10 cellular contexts compared by ENCODE assay signal in genomic region chr7:38169862-38170261, GRCh38. TPM values are rescaled to one million over a fixed set of nuclear protein-coding genes. Genes with fewer than 3 reads are reported as not detected.
A peak's percentile ranks its signal among the peaks of the same experiment; 100 is the strongest.
DNase-seq lines count a peak whose midpoint lies in the region; ATAC-seq, FAIRE-seq and TF ChIP-seq lines count a peak whose summit lies in the region.
"Had no signal": no experiment of that assay in that cellular context is flagged by ENCODE, and none has a peak within 500 bp of the region (broad histone marks: within the 10 kb centered on the region; RNA-seq: fewer than 3 reads in every experiment).

No MANE protein-coding gene starts in this region.

- H3K36me3 Mint-ChIP-seq in activated naive CD8-positive, alpha-beta T cell treated with anti-CD3 and anti-CD28 coated beads, Interleukin-2, amount 50 U/mL, for 24 hours (ENCODE audit: low read depth), result no peaks in the 10 kb centered on the region
- peaks cover 4% of the 10 kb centered on the region for H3K36me3 Mint-ChIP-seq in activated naive CD8-positive, alpha-beta T cell treated with anti-CD3 and anti-CD28 coated beads for 36 hours
- H3K36me3 Mint-ChIP-seq in CD4-positive, alpha-beta T cell (ENCODE audit: low read depth), result no peaks in the 10 kb centered on the region

- peaks cover 4% of the 10 kb centered on the region for H3K9me3 ChIP-seq in CD4-positive, alpha-beta T cell (ENCODE audit: control insufficient read depth, low read length)
- H3K9me3 ChIP-seq: upper lobe of left lung had no signal

- no peak for TF ChIP-seq CTCF in epithelial cell of esophagus (IDR thresholded peaks at IDR 0.05; ENCODE audit: insufficient read depth, low read depth, low read length, missing control alignments)
- TF ChIP-seq CTCF in CD4-positive, alpha-beta T cell (IDR thresholded peaks at IDR 0.05), result no peak

- H3K27ac ChIP-seq in CD4-positive, alpha-beta T cell (ENCODE audit: low read depth, low read length), result no peak overlapping the region

- ATAC-seq in activated naive CD8-positive, alpha-beta T cell treated with anti-CD3 and anti-CD28 coated beads, Interleukin-2, amount 50 U/mL, for 24 hours, result peak; percentile 54
- no peak for ATAC-seq in CD4-positive, alpha-beta T cell (ENCODE audit: poor library complexity)

- CTCF ChIA-PET in CD4-positive, alpha-beta T cell (lab: Charles Lee), result no interaction called here

- H3K27me3 Mint-ChIP-seq in activated naive CD8-positive, alpha-beta T cell treated with anti-CD3 and anti-CD28 coated beads, Interleukin-2, amount 50 U/mL, for 24 hours, result peaks cover 10% of the 10 kb centered on the region
- peaks cover 27% of the 10 kb centered on the region for H3K27me3 Mint-ChIP-seq in activated naive CD8-positive, alpha-beta T cell treated with anti-CD3 and anti-CD28 coated beads for 36 hours
- H3K27me3 Mint-ChIP-seq in CD4-positive, alpha-beta T cell, result peaks cover 13% of the 10 kb centered on the region

- H3K9me3 Mint-ChIP-seq in activated naive CD8-positive, alpha-beta T cell treated with anti-CD3 and anti-CD28 coated beads, Interleukin-2, amount 50 U/mL, for 24 hours, result peaks cover 5% of the 10 kb centered on the region
- peaks cover 2% of the 10 kb centered on the region for H3K9me3 Mint-ChIP-seq in activated naive CD8-positive, alpha-beta T cell treated with anti-CD3 and anti-CD28 coated beads for 36 hours
- H3K9me3 Mint-ChIP-seq in CD4-positive, alpha-beta T cell, result no peaks in the 10 kb centered on the region

- FAIRE-seq in urothelium cell line (lab: Jason Lieb, UNC), result peak; percentile 98

- DNase-seq in activated naive CD8-positive, alpha-beta T cell treated with anti-CD3 and anti-CD28 coated beads, Interleukin-2, amount 50 U/mL, for 24 hours, result no peak
- DNase-seq in activated naive CD8-positive, alpha-beta T cell treated with anti-CD3 and anti-CD28 coated beads for 36 hours, result no peak
- peak; percentile 36 for DNase-seq in KBM-7
- DNase-seq in epithelial cell of esophagus (ENCODE audit: low read depth), result peak; percentile 67
- DNase-seq in urothelium cell line (ENCODE audit: low spot score), result peak; percentile 89
- no peak for DNase-seq in globus pallidus (ENCODE audit: low spot score)
- no peak for DNase-seq in CD4-positive, alpha-beta T cell
- no peak for DNase-seq in GF-D8 (lab: John Stamatoyannopoulos, UW)
- DNase-seq: CD4-positive, CD25-positive, alpha-beta regulatory T cell had no signal

- no peak overlapping the region for H3K4me3 Mint-ChIP-seq in activated naive CD8-positive, alpha-beta T cell treated with anti-CD3 and anti-CD28 coated beads, Interleukin-2, amount 50 U/mL, for 24 hours
- no peak overlapping the region for H3K4me3 Mint-ChIP-seq in activated naive CD8-positive, alpha-beta T cell treated with anti-CD3 and anti-CD28 coated beads for 36 hours
- no peak overlapping the region for H3K4me3 Mint-ChIP-seq in CD4-positive, alpha-beta T cell
- H3K4me3 Mint-ChIP-seq: CD4-positive, CD25-positive, alpha-beta regulatory T cell had no signal

- no peak overlapping the region for H3K27ac Mint-ChIP-seq in activated naive CD8-positive, alpha-beta T cell treated with anti-CD3 and anti-CD28 coated beads, Interleukin-2, amount 50 U/mL, for 24 hours
- H3K27ac Mint-ChIP-seq in activated naive CD8-positive, alpha-beta T cell treated with anti-CD3 and anti-CD28 coated beads for 36 hours, result no peak overlapping the region
- no peak overlapping the region for H3K27ac Mint-ChIP-seq in CD4-positive, alpha-beta T cell
- H3K27ac Mint-ChIP-seq: CD4-positive, CD25-positive, alpha-beta regulatory T cell had no signal

- intact Hi-C loops in CD4-positive, alpha-beta T cell (cut with DNase I, micrococcal nuclease), result loop anchor here in 1 of 2 experiments (10.0 kb wide), 1 partner anchor 735 kb away; the partner anchor contains the start of gene VPS41

- peaks cover 28% of the 10 kb centered on the region for H3K4me1 Mint-ChIP-seq in activated naive CD8-positive, alpha-beta T cell treated with anti-CD3 and anti-CD28 coated beads, Interleukin-2, amount 50 U/mL, for 24 hours
- peaks cover 35% of the 10 kb centered on the region for H3K4me1 Mint-ChIP-seq in activated naive CD8-positive, alpha-beta T cell treated with anti-CD3 and anti-CD28 coated beads for 36 hours
- no peaks in the 10 kb centered on the region for H3K4me1 Mint-ChIP-seq in CD4-positive, alpha-beta T cell (ENCODE audit: low read depth)

- H3K27me3 ChIP-seq in CD4-positive, alpha-beta T cell (ENCODE audit: control insufficient read depth, insufficient read depth, low read length), result no peaks in the 10 kb centered on the region
- H3K27me3 ChIP-seq: upper lobe of left lung had no signal

- H3K4me3 ChIP-seq in epithelial cell of esophagus (ENCODE audit: low read length), result no peak overlapping the region
- H3K4me3 ChIP-seq: upper lobe of left lung had no signal

- POLR2A ChIA-PET in CD4-positive, alpha-beta T cell (lab: Charles Lee), result no interaction called here

- in situ Hi-C loops in KBM-7 (cut with MboI; ENCODE audit: low pct_unique_long_range_greater_than_20kb, low sequenced_read_pairs), result no loop called here

RNA-seq across cellular contexts. Expression of gene STARD3NL, which starts 8.2 kb away (rescaled TPM):
- total RNA-seq in activated naive CD8-positive, alpha-beta T cell treated with anti-CD3 and anti-CD28 coated beads for 36 hours, result 10 to 100 TPM; 30.3 to 30.6 TPM
- 10 to 100 TPM; 14.4 to 15.7 TPM for total RNA-seq in CD4-positive, alpha-beta T cell

Comparison
In these comparisons a context has a peak if more than half of its experiments do, and no peak if none do; other contexts are left out.
1. DNase-seq: peak in KBM-7 (single experiment), epithelial cell of esophagus (single experiment) and urothelium cell line (single experiment); none in activated naive CD8-positive, alpha-beta T cell treated with anti-CD3 and anti-CD28 coated beads, Interleukin-2, amount 50 U/mL, for 24 hours (single experiment), activated naive CD8-positive, alpha-beta T cell treated with anti-CD3 and anti-CD28 coated beads for 36 hours (single experiment), globus pallidus (single experiment), CD4-positive, alpha-beta T cell (0 of 10) and GF-D8 (single experiment).